8 cellular contexts compared by ENCODE assay signal in the genomic region with DNA sequence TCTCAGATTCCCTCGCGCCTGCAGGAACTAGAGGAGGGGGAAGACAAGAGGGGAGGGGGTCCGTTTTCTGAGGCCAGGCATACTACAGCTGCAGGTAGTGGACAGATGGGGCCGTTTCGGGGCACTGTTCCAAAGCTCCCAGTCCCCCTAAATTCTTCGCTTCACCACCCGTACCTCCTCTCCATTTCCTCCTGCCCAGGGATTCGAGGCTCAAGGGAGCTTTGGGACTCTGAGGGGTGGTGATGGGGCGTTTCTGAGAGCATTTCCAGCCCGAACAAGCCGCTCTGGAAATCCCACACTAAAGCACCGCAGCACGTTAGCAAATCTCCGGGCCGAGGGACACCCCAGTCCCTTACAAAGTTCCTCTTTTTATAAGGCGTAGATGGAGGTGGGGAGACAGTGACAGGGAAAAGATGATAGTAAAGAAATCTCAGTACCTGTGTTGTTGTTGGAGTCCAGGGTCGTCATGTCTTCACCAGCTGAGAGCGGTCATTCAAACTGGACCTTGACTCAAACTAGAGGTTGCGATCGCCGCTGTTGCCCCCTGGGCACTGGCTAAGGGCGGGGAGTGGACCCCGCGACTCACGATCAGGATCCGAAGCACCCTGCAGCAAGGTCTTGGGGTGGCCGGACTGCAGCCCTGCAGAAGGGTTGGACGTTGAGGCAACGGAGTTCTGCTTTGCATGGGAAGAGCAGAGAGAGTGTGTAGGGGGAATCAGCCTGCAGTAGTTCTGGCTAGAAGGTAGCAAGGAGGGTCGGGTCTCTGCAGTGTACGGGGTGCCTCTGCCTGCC. TPM values are rescaled to one million over a fixed set of nuclear protein-coding genes. Genes with fewer than 3 reads are reported as not detected.
DNase-seq lines count a peak whose midpoint lies in the region; ATAC-seq, FAIRE-seq and TF ChIP-seq lines count a peak whose summit lies in the region.

No MANE protein-coding gene starts in this region.

- peak overlapping the region; percentile 78 for H3K27ac ChIP-seq in DND-41 (ENCODE audit: low read length)

- H4K20me1 ChIP-seq in DND-41 (ENCODE audit: insufficient read depth, low read length): no peaks in the 10 kb centered on the region

- no peaks in the 10 kb centered on the region for H3K9me3 Mint-ChIP-seq in dendritic cell treated with granulocyte-macrophage colony-stimulating factor and Interleukin-4, amounts not matched to agents 40 ng/mL and 50 ng/mL, for 4 days

- peaks cover 18% of the 10 kb centered on the region for H3K79me2 ChIP-seq in DND-41 (ENCODE audit: insufficient read depth, low read length)

- peak overlapping the region; percentile 69 for H3K9ac ChIP-seq in DND-41 (ENCODE audit: low read depth, low read length)
- H3K9ac ChIP-seq in mucosa of stomach (ENCODE audit: low read length): peak overlapping the region; percentile 82

- peaks cover 94% of the 10 kb centered on the region for H3K4me1 Mint-ChIP-seq in dendritic cell treated with granulocyte-macrophage colony-stimulating factor and Interleukin-4, amounts not matched to agents 40 ng/mL and 50 ng/mL, for 4 days (ENCODE audit: low read depth)

- H3K9me3 ChIP-seq in DND-41 (ENCODE audit: insufficient read depth, low read length, severe bottlenecking) (no peaks in the 10 kb centered on the region), mucosa of stomach (ENCODE audit: control insufficient read depth, low read length) (no peaks in the 10 kb centered on the region)

- DNase-seq in DND-41 (no peak), NAMALWA (ENCODE audit: low spot score) (peak; percentile 59), cerebellum (ENCODE audit: low spot score) (no peak), frontal cortex (ENCODE audit: low spot score in 2 of 2) (no peak), DMS79 treated with DMSO at 0.1 percent for 48 hours (lab: John Stamatoyannopoulos, UW) (no peak)
- no peak for DNase-seq in stimulated activated CD4-positive, alpha-beta T cell treated with anti-CD3 and anti-CD28 coated beads, Interleukin-4, amount 100 ng/mL, for 1 hour

- H3K4me1 ChIP-seq in DND-41 (ENCODE audit: insufficient read depth, low read length) (peaks cover 48% of the 10 kb centered on the region), mucosa of stomach (ENCODE audit: control insufficient read depth, insufficient read depth, low read length) (peaks cover 74% of the 10 kb centered on the region)

- peak overlapping the region; percentile 85 for H3K4me3 Mint-ChIP-seq in dendritic cell treated with granulocyte-macrophage colony-stimulating factor and Interleukin-4, amounts not matched to agents 40 ng/mL and 50 ng/mL, for 4 days

- no peak for TF ChIP-seq CTCF in DND-41 (IDR thresholded peaks at IDR 0.05; ENCODE audit: borderline replicate concordance, extremely low read depth, low read length, poor library complexity, severe bottlenecking)

- intact Hi-C loops in dendritic cell treated with granulocyte-macrophage colony-stimulating factor and Interleukin-4, amounts not matched to agents 40 ng/mL and 50 ng/mL, for 4 days (cut with micrococcal nuclease): loop anchor here (1.0 kb wide), 1 partner anchor 8 kb away; no protein-coding TSS in a partner anchor

- peak overlapping the region; percentile 79 for H2AFZ ChIP-seq in DND-41 (ENCODE audit: low read depth, low read length)

- H3K4me2 ChIP-seq in DND-41 (ENCODE audit: insufficient read depth, low read length): peak overlapping the region; percentile 97

- H3K27me3 ChIP-seq in DND-41 (ENCODE audit: insufficient read depth, low read length, poor library complexity): no peaks in the 10 kb centered on the region
- no peaks in the 10 kb centered on the region for H3K27me3 ChIP-seq in mucosa of stomach (ENCODE audit: control insufficient read depth, insufficient read depth, low read length)

- no peak for FAIRE-seq in frontal cortex (lab: Jason Lieb, UNC)

- peaks cover 46% of the 10 kb centered on the region for H3K27me3 Mint-ChIP-seq in dendritic cell treated with granulocyte-macrophage colony-stimulating factor and Interleukin-4, amounts not matched to agents 40 ng/mL and 50 ng/mL, for 4 days

- H3K36me3 Mint-ChIP-seq in dendritic cell treated with granulocyte-macrophage colony-stimulating factor and Interleukin-4, amounts not matched to agents 40 ng/mL and 50 ng/mL, for 4 days (ENCODE audit: low read depth): peaks cover 28% of the 10 kb centered on the region

- H3K36me3 ChIP-seq in DND-41 (ENCODE audit: insufficient read depth, low read length) (peaks cover 27% of the 10 kb centered on the region), mucosa of stomach (ENCODE audit: control insufficient read depth, insufficient read depth, low read length) (peaks cover 24% of the 10 kb centered on the region)

- peak; percentile 2; the same call in 2 of the 3 replicates for ATAC-seq in DND-41 (ENCODE audit: insufficient read depth, low read depth)

- peak overlapping the region; percentile 41 to 83; a peak in 3 of 4 replicates for H3K4me3 ChIP-seq in DND-41 (ENCODE audit: low read depth in 1 of 2, low read length in 2 of 2)
- H3K4me3 ChIP-seq in mucosa of stomach (ENCODE audit: low read length): peak overlapping the region; percentile 96

- peak overlapping the region; percentile 92 for H3K27ac Mint-ChIP-seq in dendritic cell treated with granulocyte-macrophage colony-stimulating factor and Interleukin-4, amounts not matched to agents 40 ng/mL and 50 ng/mL, for 4 days

RNA-seq across cellular contexts. Expression of a gene that starts 0.6 kb away (rescaled TPM):
- 0.54 TPM for total RNA-seq in cerebellum
- under 0.01 TPM for total RNA-seq in frontal cortex

RNA-seq across cellular contexts. Expression of a gene that starts 21.9 kb away (rescaled TPM):
- 84.8 TPM for total RNA-seq in cerebellum
- 81.5 TPM for total RNA-seq in frontal cortex

RNA-seq across cellular contexts. Expression of a gene that starts 37.1 kb away (rescaled TPM):
- total RNA-seq in cerebellum (69.7 TPM), frontal cortex (90.5 TPM)

RNA-seq across cellular contexts. Expression of a gene that starts 40.5 kb away (rescaled TPM):
- 58.4 TPM for total RNA-seq in cerebellum
- 38.3 TPM for total RNA-seq in frontal cortex

RNA-seq across cellular contexts. Expression of a gene that starts 45.6 kb away (rescaled TPM):
- 75.9 TPM for total RNA-seq in cerebellum
- 42.8 TPM for total RNA-seq in frontal cortex
